Comparison of ENCODE assay signal across 11 cellular contexts in the genomic region with DNA sequence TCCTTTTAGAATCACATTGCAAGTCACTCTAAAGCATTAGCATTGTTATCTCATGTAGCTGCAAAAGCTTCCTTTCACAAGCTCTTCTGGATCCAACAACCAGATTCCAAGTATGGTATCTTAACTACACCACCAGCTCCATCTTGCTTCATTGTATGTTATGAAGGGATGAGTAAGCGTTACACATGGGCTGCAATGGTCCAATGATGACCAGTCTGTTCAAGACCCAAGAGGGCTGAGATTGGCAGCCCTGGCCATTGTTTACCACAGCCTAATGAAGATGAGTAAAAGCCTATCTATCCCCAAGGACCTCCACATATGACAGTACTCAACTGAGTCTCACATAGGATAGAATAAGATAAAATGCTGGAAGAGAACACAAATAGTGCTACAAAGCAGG. TPM values are rescaled to one million over a fixed set of nuclear protein-coding genes. Genes with fewer than 3 reads are reported as not detected.
DNase-seq lines count a peak whose midpoint lies in the region; ATAC-seq and TF ChIP-seq lines count a peak whose summit lies in the region.
"Had no signal": no experiment of that assay in that cellular context is flagged by ENCODE, and none has a peak within 500 bp of the region (broad histone marks: within the 10 kb centered on the region; RNA-seq: fewer than 3 reads in every experiment).

No MANE protein-coding gene starts in this region.

- no peak for DNase-seq in activated T-cell treated with anti-CD3 and anti-CD28 coated beads, Interleukin-2, amount 50 U/mL, for 24 hours
- DNase-seq in activated T-cell treated with anti-CD3 and anti-CD28 coated beads for 4 hours (no peak), foreskin fibroblast (peak; percentile 18 to 30), stromal cell of bone marrow (ENCODE audit: low read depth) (peak; percentile 49), NCI-H510A treated with DMSO at 0.1 percent for 48 hours (lab: John Stamatoyannopoulos, UW) (no peak)
- DNase-seq in activated CD8-positive, alpha-beta T cell treated with anti-CD3 and anti-CD28 coated beads, Interleukin-2, amount 10 ng/mL, durations not matched to agents 7 days and 5 days: no peak
- DNase-seq: H9, NCI-H2029 had no signal

- no peak for TF ChIP-seq CTCF in foreskin fibroblast (IDR thresholded peaks at IDR 0.05; ENCODE audit: low read depth, low read length)

- H3K4me1 Mint-ChIP-seq in activated T-cell treated with anti-CD3 and anti-CD28 coated beads, Interleukin-2, amount 50 U/mL, for 24 hours (ENCODE audit: low read depth): peaks cover 70% of the 10 kb centered on the region
- H3K4me1 Mint-ChIP-seq in activated CD8-positive, alpha-beta T cell treated with anti-CD3 and anti-CD28 coated beads, Interleukin-2, amount 10 ng/mL, durations not matched to agents 7 days and 5 days (ENCODE audit: low read depth): peaks cover 70% of the 10 kb centered on the region

- H3K4me3 ChIP-seq in foreskin fibroblast (ENCODE audit: low read depth in 1 of 2, low read length in 2 of 2): no peak overlapping the region

- no peak for ATAC-seq in activated CD8-positive, alpha-beta T cell treated with anti-CD3 and anti-CD28 coated beads, Interleukin-2, amount 10 ng/mL, durations not matched to agents 7 days and 5 days
- ATAC-seq in GM19328 (IDR thresholded peaks at IDR 0.05; ENCODE audit: unreplicated experiment) (no peak), SK-N-SH treated with all-trans-retinoic acid at 6 μM for 48 hours (no peak)

- H3K27me3 Mint-ChIP-seq in activated T-cell treated with anti-CD3 and anti-CD28 coated beads, Interleukin-2, amount 50 U/mL, for 24 hours: no peaks in the 10 kb centered on the region
- no peaks in the 10 kb centered on the region for H3K27me3 Mint-ChIP-seq in activated CD8-positive, alpha-beta T cell treated with anti-CD3 and anti-CD28 coated beads, Interleukin-2, amount 10 ng/mL, durations not matched to agents 7 days and 5 days (ENCODE audit: low read depth)
- H3K27me3 Mint-ChIP-seq: type B pancreatic cell had no signal

- peak overlapping the region; percentile 99 for H3K27ac Mint-ChIP-seq in activated T-cell treated with anti-CD3 and anti-CD28 coated beads, Interleukin-2, amount 50 U/mL, for 24 hours
- H3K27ac Mint-ChIP-seq in activated CD8-positive, alpha-beta T cell treated with anti-CD3 and anti-CD28 coated beads, Interleukin-2, amount 10 ng/mL, durations not matched to agents 7 days and 5 days: peak overlapping the region; percentile 62
- H3K27ac Mint-ChIP-seq: H9, type B pancreatic cell had no signal

- no peaks in the 10 kb centered on the region for H3K9me3 Mint-ChIP-seq in activated T-cell treated with anti-CD3 and anti-CD28 coated beads, Interleukin-2, amount 50 U/mL, for 24 hours
- H3K9me3 Mint-ChIP-seq in activated CD8-positive, alpha-beta T cell treated with anti-CD3 and anti-CD28 coated beads, Interleukin-2, amount 10 ng/mL, durations not matched to agents 7 days and 5 days (ENCODE audit: insufficient read depth): no peaks in the 10 kb centered on the region
- H3K9me3 Mint-ChIP-seq: H9, type B pancreatic cell had no signal

- peak overlapping the region; percentile 90 for H3K4me3 Mint-ChIP-seq in activated T-cell treated with anti-CD3 and anti-CD28 coated beads, Interleukin-2, amount 50 U/mL, for 24 hours
- H3K4me3 Mint-ChIP-seq in activated CD8-positive, alpha-beta T cell treated with anti-CD3 and anti-CD28 coated beads, Interleukin-2, amount 10 ng/mL, durations not matched to agents 7 days and 5 days: peak overlapping the region; percentile 97
- H3K4me3 Mint-ChIP-seq: H9, type B pancreatic cell had no signal

- POLR2A ChIA-PET in activated CD8-positive, alpha-beta T cell treated with anti-CD3 and anti-CD28 coated beads, Interleukin-2, amount 10 ng/mL, durations not matched to agents 7 days and 5 days (lab: Charles Lee): interaction anchor here (1.2 to 9.2 kb wide), 6 partner anchors 8 to 258 kb away, joined by 5 to 238 read pairs (median 7); partner anchors contain the start of genes CASP10, CASP8, CLK1 and NIF3L1

- CTCF ChIA-PET in activated CD8-positive, alpha-beta T cell treated with anti-CD3 and anti-CD28 coated beads, Interleukin-2, amount 10 ng/mL, durations not matched to agents 7 days and 5 days (lab: Charles Lee): interaction anchor here (0.9 to 1.9 kb wide), 6 partner anchors 9 to 233 kb away, joined by 3 to 8 read pairs (median 6); partner anchors contain the start of genes CASP10, NIF3L1 and PPIL3

- H3K36me3 Mint-ChIP-seq in activated T-cell treated with anti-CD3 and anti-CD28 coated beads, Interleukin-2, amount 50 U/mL, for 24 hours (ENCODE audit: low read depth): peaks cover 78% of the 10 kb centered on the region
- H3K36me3 Mint-ChIP-seq in activated CD8-positive, alpha-beta T cell treated with anti-CD3 and anti-CD28 coated beads, Interleukin-2, amount 10 ng/mL, durations not matched to agents 7 days and 5 days (ENCODE audit: low read depth): peaks cover 67% of the 10 kb centered on the region
- H3K36me3 Mint-ChIP-seq: type B pancreatic cell had no signal

TF ChIP-seq in SK-N-SH treated with all-trans-retinoic acid at 6 μM for 48 hours, 23 proteins besides CTCF, POLR2A, EP300 and RAD21:
- TF ChIP-seq ARNTL (CRISPR knock-in tag; IDR thresholded peaks at IDR 0.05; ENCODE audit: borderline replicate concordance, low read depth): no peak
- no peak for TF ChIP-seq TOX (CRISPR knock-in tag; IDR thresholded peaks at IDR 0.05; ENCODE audit: borderline replicate concordance)
- no peak for TF ChIP-seq OSR1 (CRISPR knock-in tag; IDR thresholded peaks at IDR 0.05)
- TF ChIP-seq GLIS3 (CRISPR knock-in tag; IDR thresholded peaks at IDR 0.05): no peak
- no peak for TF ChIP-seq ZNF565 (CRISPR knock-in tag; conservative IDR thresholded peaks at IDR 0.05; ENCODE audit: low read depth)
- TF ChIP-seq ZNF70 (CRISPR knock-in tag; IDR thresholded peaks at IDR 0.05): no peak
- TF ChIP-seq, protein P1, sequence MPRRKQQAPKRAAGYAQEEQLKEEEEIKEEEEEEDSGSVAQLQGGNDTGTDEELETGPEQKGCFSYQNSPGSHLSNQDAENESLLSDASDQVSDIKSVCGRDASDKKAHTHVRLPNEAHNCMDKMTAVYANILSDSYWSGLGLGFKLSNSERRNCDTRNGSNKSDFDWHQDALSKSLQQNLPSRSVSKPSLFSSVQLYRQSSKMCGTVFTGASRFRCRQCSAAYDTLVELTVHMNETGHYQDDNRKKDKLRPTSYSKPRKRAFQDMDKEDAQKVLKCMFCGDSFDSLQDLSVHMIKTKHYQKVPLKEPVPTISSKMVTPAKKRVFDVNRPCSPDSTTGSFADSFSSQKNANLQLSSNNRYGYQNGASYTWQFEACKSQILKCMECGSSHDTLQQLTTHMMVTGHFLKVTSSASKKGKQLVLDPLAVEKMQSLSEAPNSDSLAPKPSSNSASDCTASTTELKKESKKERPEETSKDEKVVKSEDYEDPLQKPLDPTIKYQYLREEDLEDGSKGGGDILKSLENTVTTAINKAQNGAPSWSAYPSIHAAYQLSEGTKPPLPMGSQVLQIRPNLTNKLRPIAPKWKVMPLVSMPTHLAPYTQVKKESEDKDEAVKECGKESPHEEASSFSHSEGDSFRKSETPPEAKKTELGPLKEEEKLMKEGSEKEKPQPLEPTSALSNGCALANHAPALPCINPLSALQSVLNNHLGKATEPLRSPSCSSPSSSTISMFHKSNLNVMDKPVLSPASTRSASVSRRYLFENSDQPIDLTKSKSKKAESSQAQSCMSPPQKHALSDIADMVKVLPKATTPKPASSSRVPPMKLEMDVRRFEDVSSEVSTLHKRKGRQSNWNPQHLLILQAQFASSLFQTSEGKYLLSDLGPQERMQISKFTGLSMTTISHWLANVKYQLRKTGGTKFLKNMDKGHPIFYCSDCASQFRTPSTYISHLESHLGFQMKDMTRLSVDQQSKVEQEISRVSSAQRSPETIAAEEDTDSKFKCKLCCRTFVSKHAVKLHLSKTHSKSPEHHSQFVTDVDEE (CRISPR knock-in tag; IDR thresholded peaks at IDR 0.05): no peak
- TF ChIP-seq ZC3H10 (CRISPR knock-in tag; IDR thresholded peaks at IDR 0.05): no peak
- no peak for TF ChIP-seq BACH2 (CRISPR knock-in tag; IDR thresholded peaks at IDR 0.05; ENCODE audit: borderline replicate concordance)
- no peak for TF ChIP-seq RARB (CRISPR knock-in tag; IDR thresholded peaks at IDR 0.05)
TF ChIP-seq in SK-N-SH treated with all-trans-retinoic acid at 6 μM for 48 hours: peak in this region for 0.

RNA-seq across cellular contexts. Expression of gene CFLAR, which starts 6.3 kb away (rescaled TPM):
- 10 to 100 TPM; 90.4 to 95.0 TPM for total RNA-seq in activated CD8-positive, alpha-beta T cell treated with anti-CD3 and anti-CD28 coated beads, Interleukin-2, amount 10 ng/mL, durations not matched to agents 7 days and 5 days

RNA-seq across cellular contexts. Expression of gene NDUFB3, which starts 50.5 kb away (rescaled TPM):
- total RNA-seq in activated CD8-positive, alpha-beta T cell treated with anti-CD3 and anti-CD28 coated beads, Interleukin-2, amount 10 ng/mL, durations not matched to agents 7 days and 5 days: 100 to 1,000 TPM; 167 to 173 TPM

RNA-seq across cellular contexts. Expression of gene HYCC2, which starts 50.8 kb away (rescaled TPM):
- total RNA-seq in activated CD8-positive, alpha-beta T cell treated with anti-CD3 and anti-CD28 coated beads, Interleukin-2, amount 10 ng/mL, durations not matched to agents 7 days and 5 days: 10 to 100 TPM; 35.9 to 40.2 TPM

Comparison
In these comparisons a context has a peak if more than half of its experiments do, and no peak if none do; other contexts are left out.
1. DNase-seq: peak in foreskin fibroblast (2 of 2) and stromal cell of bone marrow (single experiment); none in activated T-cell treated with anti-CD3 and anti-CD28 coated beads, Interleukin-2, amount 50 U/mL, for 24 hours (single experiment), activated T-cell treated with anti-CD3 and anti-CD28 coated beads for 4 hours (single experiment), activated CD8-positive, alpha-beta T cell treated with anti-CD3 and anti-CD28 coated beads, Interleukin-2, amount 10 ng/mL, durations not matched to agents 7 days and 5 days (single experiment) and NCI-H510A treated with DMSO at 0.1 percent for 48 hours (single experiment).